In the genomic region with DNA sequence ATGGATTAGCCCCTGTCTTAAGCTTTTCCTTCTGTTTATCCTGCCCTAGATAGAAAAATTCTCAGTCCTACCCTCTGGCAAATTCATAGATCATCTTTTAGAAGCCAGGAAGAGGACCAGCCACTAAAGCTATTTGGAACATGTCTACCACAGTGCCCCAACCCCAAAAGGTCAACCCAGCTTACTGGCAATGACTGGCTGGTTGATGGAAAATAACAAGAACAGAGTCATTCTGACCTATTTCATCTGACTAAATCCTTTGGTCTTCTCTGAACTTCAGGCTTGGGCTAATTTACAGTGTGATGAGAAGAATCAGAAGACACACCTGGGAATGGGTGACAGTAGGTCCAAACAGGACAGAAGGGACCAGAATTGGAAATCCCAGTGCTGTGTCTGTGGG, we compare ENCODE assay signal across 27 cellular contexts.
"Had no signal": no experiment of that assay in that cellular context is flagged by ENCODE, and none has a peak within 500 bp of the region (broad histone marks: within the 10 kb centered on the region; RNA-seq: fewer than 3 reads in every experiment).

No MANE protein-coding gene starts in this region.

- ATAC-seq: esophagus mucosa; foreskin keratinocyte; gastroesophageal sphincter; heart left ventricle; left cardiac atrium; left lung; mucosa of descending colon; naive thymus-derived CD8-positive, alpha-beta T cell; sciatic nerve had no signal

- H3K4me1 ChIP-seq: foreskin keratinocyte, gastroesophageal sphincter, heart left ventricle, left lung, prostate gland, right atrium auricular region, spleen, testis, tibial artery, upper lobe of left lung had no signal

- H3K9me3 Mint-ChIP-seq: endodermal cell, mesothelial cell of epicardium, nephron progenitor cell had no signal

- H3K4me2 ChIP-seq: hepatocyte had no signal

- H3K79me2 ChIP-seq: hepatocyte had no signal

- H3K27ac Mint-ChIP-seq: endodermal cell; mesothelial cell of epicardium; naive thymus-derived CD8-positive, alpha-beta T cell; nephron progenitor cell had no signal

- H3K27ac ChIP-seq: dorsolateral prefrontal cortex, epithelial cell of prostate, foreskin keratinocyte, gastroesophageal sphincter, heart left ventricle, hepatocyte, left lung, prostate gland, right atrium auricular region, spleen, testis, tibial artery, upper lobe of left lung had no signal

- DNase-seq: dorsolateral prefrontal cortex; effector CD8-positive, alpha-beta T cell; endodermal cell; foreskin keratinocyte; heart left ventricle; left cardiac atrium; left lung; mesenchymal stem cell; mucosa of descending colon; naive thymus-derived CD8-positive, alpha-beta T cell; nephron progenitor cell; nucleus accumbens; spleen; stimulated activated CD4-positive, alpha-beta T cell treated with anti-CD3 and anti-CD28 coated beads, Interleukin-4, amount 100 ng/mL, for 4 hours; stimulated activated naive CD4-positive, alpha-beta T cell; substantia nigra; testis; tibial artery; upper lobe of left lung had no signal

- H3K4me3 Mint-ChIP-seq: endodermal cell; mesothelial cell of epicardium; naive thymus-derived CD8-positive, alpha-beta T cell; nephron progenitor cell had no signal

- H3K27me3 ChIP-seq: dorsolateral prefrontal cortex, foreskin keratinocyte, gastroesophageal sphincter, heart left ventricle, hepatocyte, left lung, right atrium auricular region, spleen, testis, tibial artery, upper lobe of left lung had no signal

- H3K36me3 ChIP-seq: gastroesophageal sphincter, heart left ventricle, left lung, prostate gland, right atrium auricular region, spleen, tibial artery, upper lobe of left lung had no signal

- H3K4me3 ChIP-seq: dorsolateral prefrontal cortex, gastroesophageal sphincter, heart left ventricle, hepatocyte, left lung, mucosa of descending colon, prostate gland, right atrium auricular region, spleen, testis, tibial artery, upper lobe of left lung had no signal

- H2AFZ ChIP-seq: hepatocyte had no signal

- H3K9me3 ChIP-seq: gastroesophageal sphincter, heart left ventricle, left lung, mucosa of descending colon, prostate gland, right atrium auricular region, spleen, testis, tibial artery, upper lobe of left lung had no signal
